Comparison of ENCODE assay signal across 29 cellular contexts in genomic region chr5:179149278-179149677, GRCh38.
"Had no signal": no experiment of that assay in that cellular context is flagged by ENCODE, and none has a peak within 500 bp of the region (broad histone marks: within the 10 kb centered on the region; RNA-seq: fewer than 3 reads in every experiment).

No MANE protein-coding gene starts in this region.

- H3K36me3 Mint-ChIP-seq: naive thymus-derived CD4-positive, alpha-beta T cell had no signal

- ATAC-seq: esophagus mucosa; gastrocnemius medialis; left colon; naive thymus-derived CD4-positive, alpha-beta T cell; psoas muscle; right lobe of liver; stimulated activated naive CD8-positive, alpha-beta T cell treated with anti-CD3 and anti-CD28 coated beads, Interleukin-15, amount 100 ng/mL, for 72 hours; upper lobe of right lung had no signal

- H3K9me3 Mint-ChIP-seq: dendritic cell treated with granulocyte-macrophage colony-stimulating factor and Interleukin-4, amounts not matched to agents 40 ng/mL and 50 ng/mL, for 4 days; endodermal cell; nephron; stimulated activated naive CD8-positive, alpha-beta T cell treated with anti-CD3 and anti-CD28 coated beads, Interleukin-15, amount 100 ng/mL, for 72 hours had no signal

- H3K4me1 ChIP-seq: colonic mucosa, gastrocnemius medialis, psoas muscle, right lobe of liver, suprapubic skin, transverse colon, upper lobe of right lung, uterus had no signal

- H3K27ac ChIP-seq: colonic mucosa, epithelial cell of prostate, gastrocnemius medialis, hepatocyte, ovary, psoas muscle, right lobe of liver, suprapubic skin, transverse colon, upper lobe of right lung, uterus had no signal

- H3K27me3 Mint-ChIP-seq: dendritic cell treated with granulocyte-macrophage colony-stimulating factor and Interleukin-4, amounts not matched to agents 40 ng/mL and 50 ng/mL, for 4 days; naive thymus-derived CD4-positive, alpha-beta T cell; stimulated activated naive CD8-positive, alpha-beta T cell treated with anti-CD3 and anti-CD28 coated beads, Interleukin-15, amount 100 ng/mL, for 72 hours had no signal

- H2AFZ ChIP-seq: hepatocyte had no signal

- H3K4me3 ChIP-seq: colonic mucosa, gastrocnemius medialis, hepatocyte, ovary, psoas muscle, right lobe of liver, suprapubic skin, transverse colon, upper lobe of right lung, uterus had no signal

- H3K4me3 Mint-ChIP-seq: dendritic cell treated with granulocyte-macrophage colony-stimulating factor and Interleukin-4, amounts not matched to agents 40 ng/mL and 50 ng/mL, for 4 days; endodermal cell; naive thymus-derived CD4-positive, alpha-beta T cell; nephron; stimulated activated naive CD8-positive, alpha-beta T cell treated with anti-CD3 and anti-CD28 coated beads, Interleukin-15, amount 100 ng/mL, for 72 hours had no signal

- H3K27me3 ChIP-seq: colonic mucosa, gastrocnemius medialis, hepatocyte, ovary, right lobe of liver, transverse colon, upper lobe of right lung, uterus had no signal

- H3K9me3 ChIP-seq: colonic mucosa, gastrocnemius medialis, ovary, psoas muscle, right lobe of liver, suprapubic skin, transverse colon, upper lobe of right lung, uterus had no signal

- H3K4me2 ChIP-seq: hepatocyte had no signal

- DNase-seq: central memory CD4-positive, alpha-beta T cell; colonic mucosa; effector CD8-positive, alpha-beta T cell; endodermal cell; foreskin fibroblast; gastrocnemius medialis; left colon; mammary epithelial cell; mesendoderm; midbrain; naive thymus-derived CD4-positive, alpha-beta T cell; occipital lobe; stimulated activated CD4-positive, alpha-beta T cell treated with anti-CD3 and anti-CD28 coated beads, Interleukin-15, amount 100 ng/mL, for 24 hours; stimulated activated CD4-positive, alpha-beta T cell treated with anti-CD3 and anti-CD28 coated beads, Interleukin-4, amount 100 ng/mL, for 1 hour; stimulated activated CD8-positive, alpha-beta memory T cell treated with anti-CD3 and anti-CD28 coated beads, Interleukin-4, amount 100 ng/mL, for 48 hours; stimulated activated naive CD4-positive, alpha-beta T cell; stimulated activated naive CD8-positive, alpha-beta T cell treated with anti-CD3 and anti-CD28 coated beads, Interleukin-15, amount 100 ng/mL, for 72 hours; transverse colon; upper lobe of right lung; uterus had no signal

- H3K27ac Mint-ChIP-seq: dendritic cell treated with granulocyte-macrophage colony-stimulating factor and Interleukin-4, amounts not matched to agents 40 ng/mL and 50 ng/mL, for 4 days; endodermal cell; nephron had no signal

- H3K36me3 ChIP-seq: colonic mucosa, gastrocnemius medialis, ovary, right lobe of liver, transverse colon, upper lobe of right lung, uterus had no signal

- H3K4me1 Mint-ChIP-seq: endodermal cell, nephron had no signal
